In the genomic region with DNA sequence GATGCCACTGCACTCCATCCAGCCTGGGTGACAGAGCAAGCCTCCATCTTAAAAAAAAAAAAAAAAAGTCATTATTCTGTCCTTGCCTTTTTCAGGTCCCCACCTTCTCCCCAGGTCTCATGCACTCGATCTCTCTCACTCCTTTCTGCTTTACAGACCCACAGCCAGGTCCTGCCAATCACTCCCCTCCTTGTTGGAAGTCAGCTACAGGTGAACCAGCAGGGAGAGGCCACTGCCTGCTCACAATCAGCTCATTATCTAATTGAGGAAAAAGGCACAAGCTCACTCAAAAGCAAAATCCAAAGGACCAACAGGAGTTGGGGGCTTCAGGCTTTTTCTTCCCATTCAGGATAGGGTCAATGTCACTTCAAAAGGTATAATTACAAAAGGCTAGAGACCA, we compare ENCODE assay signal across 8 cellular contexts. TPM values are rescaled to one million over a fixed set of nuclear protein-coding genes. Genes with fewer than 3 reads are reported as not detected.
DNase-seq lines count a peak whose midpoint lies in the region; ATAC-seq, FAIRE-seq and TF ChIP-seq lines count a peak whose summit lies in the region.

No MANE protein-coding gene starts in this region.

- POLR2A ChIA-PET in HCT116 (lab: Charles Lee) = interaction anchor here (0.7 kb wide), 1 partner anchor 214 kb away, joined by 4 read pairs; no protein-coding TSS in a partner anchor
- POLR2A ChIA-PET in activated CD4-positive, alpha-beta memory T cell treated with anti-CD3 and anti-CD28 coated beads for 36 hours (lab: Charles Lee) = interaction anchor here (2.4 kb wide), 1 partner anchor 14 kb away, joined by 14 read pairs; a partner anchor contains a TSS

- H3K4me3 Mint-ChIP-seq in activated CD4-positive, alpha-beta memory T cell treated with anti-CD3 and anti-CD28 coated beads for 36 hours = peak overlapping the region; percentile 91

- no peak for FAIRE-seq in small intestine (lab: Jason Lieb, UNC)

- no peaks in the 10 kb centered on the region for H3K9me3 ChIP-seq in HCT116 (ENCODE audit: control insufficient read depth in 1 of 2, insufficient read depth in 1 of 2, low read depth in 1 of 2, low read length in 2 of 2)
- no peaks in the 10 kb centered on the region for H3K9me3 ChIP-seq in small intestine (ENCODE audit: control insufficient read depth, low read depth)

- peak overlapping the region; percentile 88 for H3K4me2 ChIP-seq in HCT116 (ENCODE audit: low read length)

- H3K9me2 ChIP-seq in HCT116 (ENCODE audit: insufficient read depth) = no peaks in the 10 kb centered on the region

- no peak overlapping the region for H3K9ac ChIP-seq in HCT116 (ENCODE audit: low read length)

- peaks cover 19% of the 10 kb centered on the region for H3K9me3 Mint-ChIP-seq in activated CD4-positive, alpha-beta memory T cell treated with anti-CD3 and anti-CD28 coated beads for 36 hours

- intact Hi-C loops in HCT116 (cut with micrococcal nuclease) = loop anchor here (10.0 kb wide), 2 partner anchors 108 to 248 kb away; a partner anchor contains a TSS
- intact Hi-C loops in activated CD4-positive, alpha-beta memory T cell treated with anti-CD3 and anti-CD28 coated beads for 36 hours (cut with micrococcal nuclease) = loop anchor here (2.0 to 5.0 kb wide), 3 partner anchors 84 to 1131 kb away; no protein-coding TSS in a partner anchor

- H3K79me2 ChIP-seq in HCT116 (ENCODE audit: insufficient read depth, low read length) = peaks cover 56% of the 10 kb centered on the region

- 36 to 63% (median 40%) methylated on average over 1 of the region's 1 CpG for WGBS in small intestine, 3 donors

- H3K4me1 Mint-ChIP-seq in activated CD4-positive, alpha-beta memory T cell treated with anti-CD3 and anti-CD28 coated beads for 36 hours (ENCODE audit: low read depth) = peaks cover 58% of the 10 kb centered on the region

- DNase-seq in HCT116 (ENCODE audit: low read depth, low spot score) (no peak), foreskin keratinocyte (no peak), small intestine (no peak), NCI-H2171 (lab: John Stamatoyannopoulos, UW) (no peak), SIG-M5 treated with dmso at 0.1 percent for 504 hours (lab: John Stamatoyannopoulos, UW; ENCODE audit: unreplicated experiment) (no peak)
- no peak for DNase-seq in activated CD4-positive, alpha-beta memory T cell treated with anti-CD3 and anti-CD28 coated beads for 36 hours
- no peak for DNase-seq in stimulated activated CD4-positive, alpha-beta T cell treated with anti-CD3 and anti-CD28 coated beads, Interleukin-4, amount 100 ng/mL, for 4 hours
- no peak for DNase-seq in stimulated activated CD4-positive, alpha-beta T cell treated with anti-CD3 and anti-CD28 coated beads, Interleukin-1b, Interleukin-23, amount 100 ng/mL, for 48 hours

- CTCF ChIA-PET in HCT116 (lab: Charles Lee) = no interaction called here
- CTCF ChIA-PET in activated CD4-positive, alpha-beta memory T cell treated with anti-CD3 and anti-CD28 coated beads for 36 hours (lab: Charles Lee) = interaction anchor here (1.5 kb wide), 1 partner anchor 27 kb away, joined by 9 read pairs; no protein-coding TSS in a partner anchor

- H3K27ac ChIP-seq in HCT116 (ENCODE audit: low read depth, low read length) (no peak overlapping the region), foreskin keratinocyte (peak overlapping the region; percentile 19), small intestine (ENCODE audit: low read depth in 1 of 2, low read length in 1 of 2) (peak overlapping the region; percentile 30 to 97)

- H3K36me3 ChIP-seq in HCT116 (ENCODE audit: control insufficient read depth in 1 of 2, insufficient read depth in 2 of 2, low read length in 2 of 2) (no peaks in the 10 kb centered on the region), small intestine (ENCODE audit: control insufficient read depth in 2 of 2, insufficient read depth in 2 of 2, low read length in 2 of 2) (no peaks in the 10 kb centered on the region)

- TF ChIP-seq RAD21 in HCT116 (IDR thresholded peaks at IDR 0.05; ENCODE audit: low read depth) = no peak

- H3K36me3 Mint-ChIP-seq in activated CD4-positive, alpha-beta memory T cell treated with anti-CD3 and anti-CD28 coated beads for 36 hours = peaks cover 39% of the 10 kb centered on the region

- H3K4me3 ChIP-seq in HCT116 (replicated peaks in 1 of 2; ENCODE audit: low read depth in 1 of 2, low read length in 2 of 2) (no peak overlapping the region; a peak in 2 of 4 replicates), small intestine (ENCODE audit: low read depth in 1 of 2, low read length in 2 of 2) (peak overlapping the region; percentile 0 to 7)

- no peaks in the 10 kb centered on the region for H4K20me1 ChIP-seq in HCT116 (ENCODE audit: insufficient read depth)

- peak overlapping the region; percentile 91 for H3K27ac Mint-ChIP-seq in activated CD4-positive, alpha-beta memory T cell treated with anti-CD3 and anti-CD28 coated beads for 36 hours

- H3K27me3 Mint-ChIP-seq in activated CD4-positive, alpha-beta memory T cell treated with anti-CD3 and anti-CD28 coated beads for 36 hours = no peaks in the 10 kb centered on the region

- TF ChIP-seq POLR2A in HCT116 (IDR thresholded peaks at IDR 0.05; ENCODE audit: borderline replicate concordance, extremely low read depth, insufficient read depth, insufficient read length) = no peak

- H2AFZ ChIP-seq in HCT116 (ENCODE audit: low read depth, low read length, poor library complexity, severe bottlenecking) = no peak overlapping the region

- TSS peak; percentile 63 for BruUV-seq in HCT116 (replicated peaks; lab: Mats Ljungman, UMichigan)

- TF ChIP-seq CTCF in HCT116 (IDR thresholded peaks at IDR 0.05 in 2 of 3, conservative IDR thresholded peaks at IDR 0.05 in 1 of 3; ENCODE audit: borderline replicate concordance in 1 of 3, insufficient read depth in 1 of 3, low read depth in 2 of 3, low read length in 2 of 3) = no peak
- no peak for TF ChIP-seq CTCF in foreskin keratinocyte (conservative IDR thresholded peaks at IDR 0.05)

- RAD21 ChIA-PET in HCT116 (lab: Charles Lee; ENCODE audit: low non-redundant PET in 1 of 2, low total read pairs in 2 of 2, uncharacterized antibody in 2 of 2, unreplicated experiment in 2 of 2) = interaction anchor here in 1 of 2 experiments (1.2 kb wide), 1 partner anchor 82 kb away, joined by 3 read pairs; no protein-coding TSS in a partner anchor

- peaks cover 18 to 38% of the 10 kb centered on the region in 2 experiments for H3K4me1 ChIP-seq in HCT116 (ENCODE audit: control insufficient read depth in 1 of 2, insufficient read depth in 2 of 2, low read length in 2 of 2)
- H3K4me1 ChIP-seq in foreskin keratinocyte = peaks cover 18% of the 10 kb centered on the region
- H3K4me1 ChIP-seq in small intestine (ENCODE audit: control insufficient read depth in 2 of 2, insufficient read depth in 1 of 2, low read depth in 1 of 2, low read length in 1 of 2) = peaks cover 5 to 15% of the 10 kb centered on the region in 2 donors

- no peaks in the 10 kb centered on the region for H3K27me3 ChIP-seq in HCT116 (ENCODE audit: insufficient read depth, low read length)
- no peaks in the 10 kb centered on the region for H3K27me3 ChIP-seq in foreskin keratinocyte
- no peaks in the 10 kb centered on the region for H3K27me3 ChIP-seq in small intestine (ENCODE audit: control insufficient read depth in 2 of 2, insufficient read depth in 2 of 2, low read length in 2 of 2)

- no peak for ATAC-seq in HCT116
- no peak for ATAC-seq in foreskin keratinocyte

TF ChIP-seq in HCT116, 20 proteins besides CTCF, POLR2A, EP300 and RAD21:
- TF ChIP-seq SIN3A (IDR thresholded peaks at IDR 0.05; ENCODE audit: low read depth) (no peak), JUND (IDR thresholded peaks at IDR 0.05) (no peak), TCF7L2 (IDR thresholded peaks at IDR 0.05; ENCODE audit: borderline replicate concordance, extremely low read depth, insufficient read depth, insufficient read length) (no peak), CEBPB (IDR thresholded peaks at IDR 0.05; ENCODE audit: low read depth) (no peak), ZNF274 (IDR thresholded peaks at IDR 0.05; ENCODE audit: low read depth, low read length) (no peak), YY1 (IDR thresholded peaks at IDR 0.05; ENCODE audit: extremely low read depth, insufficient replicate concordance, low read depth, low read length) (no peak), ELF1 (IDR thresholded peaks at IDR 0.05; ENCODE audit: borderline replicate concordance, low read depth) (no peak), SRF (IDR thresholded peaks at IDR 0.05; ENCODE audit: low read depth) (no peak), SP1 (IDR thresholded peaks at IDR 0.05; ENCODE audit: low read depth) (no peak), POLR2AphosphoS5 (IDR thresholded peaks at IDR 0.05; ENCODE audit: low read depth, low read length) (no peak), EZH2 (IDR thresholded peaks at IDR 0.05) (no peak), EGR1 (IDR thresholded peaks at IDR 0.05; ENCODE audit: low read depth) (no peak), ZFX (IDR thresholded peaks at IDR 0.05) (no peak)
- TF ChIP-seq, protein P1, sequence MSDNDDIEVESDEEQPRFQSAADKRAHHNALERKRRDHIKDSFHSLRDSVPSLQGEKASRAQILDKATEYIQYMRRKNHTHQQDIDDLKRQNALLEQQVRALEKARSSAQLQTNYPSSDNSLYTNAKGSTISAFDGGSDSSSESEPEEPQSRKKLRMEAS (IDR thresholded peaks at IDR 0.05) = no peak

RNA-seq across cellular contexts. Expression of a gene that starts 2.0 kb away (rescaled TPM):
- total RNA-seq in HCT116 (2021; ENCODE audit: unreplicated experiment) (44.7 TPM), foreskin keratinocyte (45.5 and 49.3 TPM in 2 replicates)
- polyA plus RNA-seq in HCT116 (2012) = 41.8 and 56.0 TPM in 2 replicates
- total RNA-seq in activated CD4-positive, alpha-beta memory T cell treated with anti-CD3 and anti-CD28 coated beads for 36 hours = 10 to 100 TPM; 48.7 to 50.1 TPM
- polyA plus RNA-seq in foreskin keratinocyte (11.8 and 12.0 TPM in 2 replicates), small intestine (10 to 100 TPM in 2 of 3 donors, 1 to 10 TPM in 1; 9.5 to 18.3 (median 13.2) TPM)

RNA-seq across cellular contexts. Expression of a gene that starts 14.1 kb away (rescaled TPM):
- total RNA-seq in HCT116 (2021; ENCODE audit: unreplicated experiment) (45.8 TPM), foreskin keratinocyte (29.5 and 33.2 TPM in 2 replicates)
- 18.2 and 24.1 TPM in 2 replicates for polyA plus RNA-seq in HCT116 (2012)
- total RNA-seq in activated CD4-positive, alpha-beta memory T cell treated with anti-CD3 and anti-CD28 coated beads for 36 hours = 10 to 100 TPM; 39.4 to 41.6 TPM
- polyA plus RNA-seq in foreskin keratinocyte (25.3 and 31.6 TPM in 2 replicates), small intestine (10 to 100 TPM; 28.1 to 33.9 (median 31.8) TPM)

Comparison
In these comparisons a context has a peak if more than half of its experiments do, and no peak if none do; other contexts are left out.
1. H3K4me3 ChIP-seq: peak in small intestine (2 of 2); none in HCT116 (0 of 2).